ENCODE assay signal across 26 cellular contexts in the genomic region with DNA sequence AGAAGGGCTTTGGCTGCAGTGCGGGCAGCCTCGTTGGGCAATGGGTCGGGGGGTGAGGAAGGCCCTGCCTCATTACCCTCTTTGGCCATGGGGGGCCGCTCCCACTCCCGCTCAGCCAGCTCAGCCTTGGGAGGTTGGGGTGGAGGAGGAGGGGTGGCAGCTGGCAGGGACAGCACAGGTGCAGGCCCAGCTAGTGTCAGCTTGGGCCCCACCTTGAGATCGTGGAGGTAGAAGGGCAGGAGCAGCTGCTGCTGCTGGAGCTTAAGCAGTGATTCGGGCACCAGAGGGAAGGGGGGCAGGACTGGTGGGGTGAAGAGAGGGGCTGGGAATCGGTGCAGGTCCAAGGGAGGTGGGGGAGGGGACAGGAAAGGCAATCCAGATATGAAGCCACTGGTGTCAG. TPM values are rescaled to one million over a fixed set of nuclear protein-coding genes. Genes with fewer than 3 reads are reported as not detected.
"Had no signal": no experiment of that assay in that cellular context is flagged by ENCODE, and none has a peak within 500 bp of the region (broad histone marks: within the 10 kb centered on the region; RNA-seq: fewer than 3 reads in every experiment).

No MANE protein-coding gene starts in this region.

- DNase-seq: effector CD8-positive, alpha-beta T cell; endodermal cell; foreskin fibroblast; gastrocnemius medialis; left ventricle myocardium superior; lower lobe of right lung; natural killer cell; sigmoid colon; stimulated activated CD4-positive, alpha-beta T cell treated with anti-CD3 and anti-CD28 coated beads, Interleukin-2, amount 100 ng/mL, for 24 hours; stimulated activated CD4-positive, alpha-beta T cell treated with anti-CD3 and anti-CD28 coated beads, Interleukin-4, amount 100 ng/mL, for 24 hours; stimulated activated naive CD4-positive, alpha-beta T cell treated with Interleukin-2 at 50 U/mL for 16 hours; stomach; thyroid gland; trophoblast cell had no signal

- H3K4me3 ChIP-seq: gastrocnemius medialis, lower lobe of right lung, prostate gland, right atrium auricular region, sigmoid colon, stomach, thyroid gland, vagina had no signal

- H3K4me1 Mint-ChIP-seq: natural killer cell had no signal

- FAIRE-seq: keratinocyte had no signal

- H3K4me1 ChIP-seq: gastrocnemius medialis, prostate gland, right atrium auricular region, sigmoid colon, stomach, thyroid gland, vagina had no signal

- H3K9me3 ChIP-seq: gastrocnemius medialis, lower lobe of right lung, prostate gland, right atrium auricular region, sigmoid colon, stomach, thyroid gland, vagina had no signal

- H3K36me3 ChIP-seq: gastrocnemius medialis, lower lobe of right lung, prostate gland, right atrium auricular region, thyroid gland, vagina had no signal

- H3K36me3 Mint-ChIP-seq: natural killer cell had no signal

- H3K4me3 Mint-ChIP-seq: dendritic cell treated with granulocyte-macrophage colony-stimulating factor and Interleukin-4, amounts not matched to agents 40 ng/mL and 50 ng/mL, for 4 days; endodermal cell; natural killer cell; neural crest cell; stimulated activated effector memory CD8-positive, alpha-beta T cell treated with anti-CD3 and anti-CD28 coated beads, Interleukin-12 subunit alpha, Interleukin-12 subunit beta, amount 100 ng/mL, for 72 hours had no signal

- H3K27ac ChIP-seq: epithelial cell of prostate, gastrocnemius medialis, lower lobe of right lung, prostate gland, right atrium auricular region, sigmoid colon, stomach, thyroid gland, vagina had no signal

- H3K27me3 ChIP-seq: gastrocnemius medialis, right atrium auricular region, sigmoid colon, stomach, thyroid gland, vagina had no signal

- H3K27ac Mint-ChIP-seq: dendritic cell treated with granulocyte-macrophage colony-stimulating factor and Interleukin-4, amounts not matched to agents 40 ng/mL and 50 ng/mL, for 4 days; endodermal cell; natural killer cell; stimulated activated effector memory CD8-positive, alpha-beta T cell treated with anti-CD3 and anti-CD28 coated beads, Interleukin-12 subunit alpha, Interleukin-12 subunit beta, amount 100 ng/mL, for 72 hours had no signal

- H3K9me3 Mint-ChIP-seq: dendritic cell treated with granulocyte-macrophage colony-stimulating factor and Interleukin-4, amounts not matched to agents 40 ng/mL and 50 ng/mL, for 4 days; endodermal cell; natural killer cell; neural crest cell; stimulated activated effector memory CD8-positive, alpha-beta T cell treated with anti-CD3 and anti-CD28 coated beads, Interleukin-12 subunit alpha, Interleukin-12 subunit beta, amount 100 ng/mL, for 72 hours had no signal

- H3K27me3 Mint-ChIP-seq: dendritic cell treated with granulocyte-macrophage colony-stimulating factor and Interleukin-4, amounts not matched to agents 40 ng/mL and 50 ng/mL, for 4 days had no signal

- ATAC-seq: esophagus mucosa; gastrocnemius medialis; left ventricle myocardium superior; lower lobe of right lung; natural killer cell; stimulated activated effector memory CD8-positive, alpha-beta T cell treated with anti-CD3 and anti-CD28 coated beads, Interleukin-12 subunit alpha, Interleukin-12 subunit beta, amount 100 ng/mL, for 72 hours had no signal

RNA-seq across cellular contexts. Expression of gene ZFHX2, which starts 26.0 kb away (rescaled TPM):
- total RNA-seq: skeletal muscle tissue had no signal

RNA-seq across cellular contexts. Expression of gene JPH4, which starts 53.0 kb away (rescaled TPM):
- total RNA-seq: glomerular endothelial cell, osteocyte had no signal
